Comparison of ENCODE assay signal across 8 cellular contexts in genomic region chr1:161165742-161166668, GRCh38. TPM values are rescaled to one million over a fixed set of nuclear protein-coding genes. Genes with fewer than 3 reads are reported as not detected.
DNase-seq lines count a peak whose midpoint lies in the region; ATAC-seq and TF ChIP-seq lines count a peak whose summit lies in the region.

Gene PPOX, plus strand, starts transcription at chr1:161166426. Its CDS starts 422 bp downstream, at chr1:161166848.

- H3K9me3 ChIP-seq in adrenal gland (replicated peaks in 1 of 3), result no peaks in the 10 kb centered on the region
- H3K9me3 ChIP-seq in heart right ventricle, result no peaks in the 10 kb centered on the region
- H3K9me3 ChIP-seq in upper lobe of right lung, result no peaks in the 10 kb centered on the region

- H3K4me3 ChIP-seq in adrenal gland (peak within 1 kb of the TSS in 3 of 4 donors; percentile 54 to 80 (median 56)), heart right ventricle (peak within 1 kb of the TSS; percentile 62 to 92 (median 78)), upper lobe of right lung (peak within 1 kb of the TSS; percentile 68)

- ATAC-seq in HG02870 (IDR thresholded peaks at IDR 0.05; ENCODE audit: unreplicated experiment), result peak; percentile 95
- ATAC-seq in heart right ventricle, result peak; percentile 94 to 97 (median 96)
- ATAC-seq in upper lobe of right lung, result peak; percentile 97

- peaks cover 0 to 52% of the 10 kb centered on the region in 2 donors for H3K36me3 ChIP-seq in adrenal gland (replicated peaks in 1 of 2)
- peaks cover 0 to 71% (median 8%) of the 10 kb centered on the region in 9 donors for H3K36me3 ChIP-seq in heart right ventricle
- H3K36me3 ChIP-seq in upper lobe of right lung, result peaks cover 54% of the 10 kb centered on the region

- in situ Hi-C loops in GM13976 (cut with MboI; ENCODE audit: low sequenced_read_pairs, unreplicated experiment), result no loop called here

- H3K27me3 ChIP-seq in adrenal gland (no peaks in the 10 kb centered on the region), heart right ventricle (no peaks in the 10 kb centered on the region), upper lobe of right lung (no peaks in the 10 kb centered on the region)

- TF ChIP-seq POLR2A in adrenal gland (IDR thresholded peaks at IDR 0.05), result peak in 1 of 2 donors; percentile 78

- intact Hi-C loops in adrenal gland (cut with DNase I), result no loop called here
- intact Hi-C loops in heart right ventricle (cut with DNase I), result loop anchor here in 1 of 10 donors (5.0 kb wide), 1 partner anchor 34 kb away; the partner anchor contains the start of gene DEDD
- intact Hi-C loops in posterior vena cava (cut with DNase I), result no loop called here
- intact Hi-C loops in upper lobe of right lung (cut with DNase I), result no loop called here

- 0 to 2% (median 0%) methylated on average over 42 to 54 of the region's 54 CpGs for WGBS in adrenal gland, 4 donors
- WGBS in heart right ventricle, 2 donors, result 1% methylated on average over 54 of the region's 54 CpGs

- DNase-seq in GM13976 (ENCODE audit: low spot score), result peak; percentile 93
- DNase-seq in NCI-H146 (lab: John Stamatoyannopoulos, UW), result peak; percentile 97
- DNase-seq in T-helper 1 cell, result peak; percentile 84 to 97 (median 90)
- peak; percentile 93 to 99 (median 98) for DNase-seq in adrenal gland
- DNase-seq in heart right ventricle, result peak; percentile 93 to 97
- DNase-seq in posterior vena cava (ENCODE audit: low spot score), result peak; percentile 99
- DNase-seq in upper lobe of right lung, result peak; percentile 97

- TF ChIP-seq CTCF in GM13976 (IDR thresholded peaks at IDR 0.05; ENCODE audit: borderline replicate concordance, control extremely low read depth, extremely low read depth, insufficient read depth, missing control alignments) (peak; percentile 44), adrenal gland (IDR thresholded peaks at IDR 0.05) (peak; percentile 9 to 44 (median 34)), heart right ventricle (IDR thresholded peaks at IDR 0.05) (peak in 8 of 9 donors; percentile 6 to 62 (median 45)), upper lobe of right lung (IDR thresholded peaks at IDR 0.05) (peak; percentile 37)

- peak within 1 kb of the TSS; percentile 6 to 81 (median 77) for H3K27ac ChIP-seq in adrenal gland
- peak within 1 kb of the TSS; percentile 86 to 94 (median 88) for H3K27ac ChIP-seq in heart right ventricle
- peak within 1 kb of the TSS; percentile 97 for H3K27ac ChIP-seq in upper lobe of right lung

- H3K4me1 ChIP-seq in adrenal gland (replicated peaks in 1 of 2), result peaks cover 12 to 23% of the 10 kb centered on the region in 2 donors
- peaks cover 10 to 41% (median 31%) of the 10 kb centered on the region in 9 donors for H3K4me1 ChIP-seq in heart right ventricle
- peaks cover 15% of the 10 kb centered on the region for H3K4me1 ChIP-seq in upper lobe of right lung

RNA-seq across cellular contexts. Expression of gene PPOX, which starts in this region (rescaled TPM):
- total RNA-seq in adrenal gland, result 10 to 100 TPM; 19.4 to 56.2 (median 33.3) TPM
- polyA plus RNA-seq in adrenal gland, result 100 to 1,000 TPM in 2 of 3 donors, 10 to 100 TPM in 1; 13.2 to 268 (median 150) TPM
- total RNA-seq in heart right ventricle, result 10 to 100 TPM in 8 of 10 donors, 1 to 10 TPM in 2; 8.5 to 19.8 (median 15.0) TPM
- 10 to 100 TPM in 1 of 2 donors, 1 to 10 TPM in 1; 10.0 to 58.5 TPM for polyA plus RNA-seq in heart right ventricle
- total RNA-seq in posterior vena cava, result 10 to 100 TPM; 15.0 to 16.8 TPM
- 23.3 TPM for total RNA-seq in upper lobe of right lung

Comparison
In these comparisons a context has a peak if more than half of its experiments do, and no peak if none do; other contexts are left out.
1. Peak in every context shown above with its lines: DNase-seq, ATAC-seq, H3K4me3 ChIP-seq and H3K27ac ChIP-seq.